ENCODE assay signal across 1 cellular context in the genomic region with DNA sequence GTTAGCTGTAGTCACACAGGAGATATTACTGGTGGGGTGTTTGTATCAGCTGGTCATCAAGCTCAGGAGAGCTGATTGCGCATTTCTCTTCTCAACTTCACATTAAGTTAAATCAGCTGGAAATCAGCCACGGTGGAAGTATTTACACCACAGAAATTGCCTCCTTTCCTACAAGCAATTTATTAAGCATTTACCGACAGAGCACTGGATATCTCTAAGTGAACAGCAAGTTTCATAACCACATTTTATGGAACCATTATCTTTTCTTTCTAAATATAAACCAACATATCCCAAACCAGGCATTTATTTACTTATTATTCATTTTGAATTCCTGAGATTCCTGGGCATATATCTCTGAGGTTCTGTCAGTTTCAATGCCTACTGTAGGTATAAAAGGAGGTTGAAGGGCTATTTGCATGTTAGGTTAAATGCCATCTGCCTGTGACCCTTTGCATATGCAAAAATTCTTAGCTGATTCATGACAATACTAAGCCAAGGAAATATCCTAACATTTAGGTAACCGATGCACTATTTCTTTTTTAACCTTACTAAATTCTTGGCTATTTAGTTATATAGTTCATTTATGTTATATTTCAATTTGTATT.
TF ChIP-seq lines count a peak whose summit lies in the region.

No MANE protein-coding gene starts in this region.

TF ChIP-seq in H1, 55 proteins besides CTCF, POLR2A, EP300 and RAD21:
- TF ChIP-seq CHD7 (IDR thresholded peaks at IDR 0.05; ENCODE audit: insufficient replicate concordance, low read length) (peak; percentile 95), SP1 (IDR thresholded peaks at IDR 0.05; ENCODE audit: low read depth, low read length) (0 out of 2 replicates have a peak, but pooled peaks have one; percentile 41), POU5F1 (IDR thresholded peaks at IDR 0.05; ENCODE audit: low read depth, low read length) (peak; percentile 76; the same call in 1 of the 2 replicates), TEAD4 (IDR thresholded peaks at IDR 0.05; ENCODE audit: low read depth, low read length) (peak; percentile 77), TBP (IDR thresholded peaks at IDR 0.05; ENCODE audit: low read depth, low read length) (no peak), TCF12 (IDR thresholded peaks at IDR 0.05; ENCODE audit: low read depth, low read length) (0 out of 2 replicates have a peak, but pooled peaks have one; percentile 35)
